In the genomic region with DNA sequence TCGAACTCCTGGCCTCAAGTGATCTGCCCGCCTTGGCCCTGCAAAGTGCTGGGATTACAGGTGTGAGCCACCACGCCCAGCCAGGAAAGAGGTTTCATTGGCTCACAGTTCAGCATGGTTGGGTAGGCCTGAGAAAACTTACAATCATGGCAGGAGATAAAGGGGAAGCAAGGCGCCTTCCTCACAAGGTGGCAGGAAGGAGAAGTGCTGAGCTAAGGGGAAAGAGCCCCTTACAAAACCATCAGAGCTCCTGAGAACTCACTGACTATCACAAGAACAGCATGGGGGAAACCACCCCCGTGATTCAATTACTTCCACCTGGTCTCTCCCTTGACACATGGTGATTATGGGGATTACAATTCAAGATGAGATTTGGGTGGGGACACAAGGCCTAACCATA, we compare ENCODE assay signal across 19 cellular contexts.
DNase-seq lines count a peak whose midpoint lies in the region; ATAC-seq, FAIRE-seq and TF ChIP-seq lines count a peak whose summit lies in the region.
"Had no signal": no experiment of that assay in that cellular context is flagged by ENCODE, and none has a peak within 500 bp of the region (broad histone marks: within the 10 kb centered on the region; RNA-seq: fewer than 3 reads in every experiment).

No MANE protein-coding gene starts in this region.

- no peak for FAIRE-seq in A549 (lab: Jason Lieb, UNC)
- FAIRE-seq: G401.6, GM12892, GM19239, H54 had no signal

- H3K27me3 ChIP-seq in esophagus muscularis mucosa = peaks cover 0 to under 1% (median 0%) of the 10 kb centered on the region in 4 donors

- H3K27ac ChIP-seq in A549 (no peak overlapping the region), esophagus muscularis mucosa (replicated peaks in 1 of 4) (no peak overlapping the region)

- H3K4me1 ChIP-seq in A549 (no peaks in the 10 kb centered on the region), esophagus muscularis mucosa (no peaks in the 10 kb centered on the region)
- H3K4me1 ChIP-seq: Caco-2, HAP-1 had no signal

- ATAC-seq in A549 (no peak), HG02970 (IDR thresholded peaks at IDR 0.05; ENCODE audit: low FRiP score, unreplicated experiment) (no peak)
- ATAC-seq: GM23338 had no signal

- H3K36me3 ChIP-seq in esophagus muscularis mucosa = no peaks in the 10 kb centered on the region
- H3K36me3 ChIP-seq: HAP-1 had no signal

- TF ChIP-seq EP300 in A549 (IDR thresholded peaks at IDR 0.05) = no peak
- no peak for TF ChIP-seq EP300 in esophagus muscularis mucosa (IDR thresholded peaks at IDR 0.05)

- no peak for TF ChIP-seq RAD21 in A549 (conservative IDR thresholded peaks at IDR 0.05 in 1 of 2, IDR thresholded peaks at IDR 0.05 in 1 of 2)

- DNase-seq in A549 (ENCODE audit: low read depth in 1 of 2, low spot score in 1 of 2) (no peak), KBM-7 (peak; percentile 3), esophagus muscularis mucosa (ENCODE audit: extremely low spot score) (peak; percentile 29), HPDE6-E6E7 (ENCODE audit: extremely low spot score) (no peak)
- no peak for DNase-seq in activated naive CD4-positive, alpha-beta T cell (lab: John Stamatoyannopoulos, UW)
- DNase-seq: 8988T; C1 segment of cervical spinal cord; Caco-2; CD4-positive, alpha-beta memory T cell; DMS153; DND-41; HFFc6 had no signal

- no peak overlapping the region for H3K4me2 ChIP-seq in A549
- H3K4me2 ChIP-seq: GM23338 had no signal

- in situ Hi-C loops in KBM-7 (cut with MboI; ENCODE audit: low pct_unique_long_range_greater_than_20kb, low sequenced_read_pairs) = no loop called here

- no peak overlapping the region for H3K4me3 ChIP-seq in A549
- H3K4me3 ChIP-seq in esophagus muscularis mucosa = no peak overlapping the region
- H3K4me3 ChIP-seq: GM23338, HAP-1 had no signal

- 0 out of 3 replicates have a peak, but pooled peaks cover 7% of the 10 kb centered on the region for H3K9me3 ChIP-seq in A549
- H3K9me3 ChIP-seq in esophagus muscularis mucosa = peaks cover 0 to 7% (median 2%) of the 10 kb centered on the region in 4 donors
- H3K9me3 ChIP-seq: Caco-2 had no signal

- intact Hi-C loops in esophagus muscularis mucosa (cut with DNase I) = no loop called here

- POLR2A ChIA-PET in A549 (lab: Yijun Ruan, JAX) = no interaction called here

- CTCF ChIA-PET in A549 (lab: Yijun Ruan, JAX) = no interaction called here

- WGBS in A549 (ENCODE audit: missing lambda C conversion rate) = 11% methylated on average over 5 of the region's 5 CpGs
- 79% methylated on average over 5 of the region's 5 CpGs for WGBS in esophagus muscularis mucosa

- TF ChIP-seq POLR2A in A549 (IDR thresholded peaks at IDR 0.05; ENCODE audit: low read length) (no peak), esophagus muscularis mucosa (IDR thresholded peaks at IDR 0.05; ENCODE audit: low read depth) (no peak)

- TF ChIP-seq CTCF in A549 (IDR thresholded peaks at IDR 0.05) (no peak), esophagus muscularis mucosa (IDR thresholded peaks at IDR 0.05) (no peak)

TF ChIP-seq in A549, 52 proteins besides CTCF, POLR2A, EP300 and RAD21:
- TF ChIP-seq MAFK (IDR thresholded peaks at IDR 0.05; ENCODE audit: partially characterized antibody) = peak; percentile 42
- no peak for TF ChIP-seq JUN (IDR thresholded peaks at IDR 0.05)

Comparison
In these comparisons a context has a peak if more than half of its experiments do, and no peak if none do; other contexts are left out.
1. DNase-seq: peak in KBM-7 (single experiment) and esophagus muscularis mucosa (single experiment); none in A549 (0 of 2), HPDE6-E6E7 (single experiment) and activated naive CD4-positive, alpha-beta T cell (0 of 4).